17 cellular contexts compared by ENCODE assay signal in the genomic region with DNA sequence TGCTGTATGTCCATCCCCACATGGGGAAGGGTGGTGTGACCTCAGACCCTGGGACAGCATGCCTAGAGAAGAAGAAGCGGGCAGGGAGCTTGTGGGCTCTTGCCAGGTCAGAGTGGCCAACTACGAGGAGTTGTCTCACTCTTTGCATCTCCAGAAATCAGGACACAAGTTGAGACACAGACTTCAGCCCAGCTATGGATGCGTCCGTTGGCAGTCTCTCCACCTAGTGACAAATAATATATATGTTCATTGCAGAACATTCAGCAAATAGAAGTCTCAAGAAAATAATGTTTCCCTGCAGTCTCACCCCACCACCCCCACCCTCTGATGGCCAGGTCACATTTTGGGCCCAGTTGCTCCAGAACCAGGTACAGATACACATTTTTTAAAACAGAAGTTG.
"Had no signal": no experiment of that assay in that cellular context is flagged by ENCODE, and none has a peak within 500 bp of the region (broad histone marks: within the 10 kb centered on the region; RNA-seq: fewer than 3 reads in every experiment).

No MANE protein-coding gene starts in this region.

- H3K27ac ChIP-seq: pancreas, tibial artery, vagina had no signal

- H3K9me3 Mint-ChIP-seq: activated T-helper 1 cell treated with anti-CD3 and anti-CD28 coated beads, Interleukin-12 subunit alpha, Interleukin-12 subunit beta, Interleukin-2, Interleukin-4 antibody, amounts not matched to agents 30 ng/mL and 10 ng/mL and 1 ng/mL, durations not matched to agents 14 hours and 24 hours and 36 hours; dendritic cell treated with granulocyte-macrophage colony-stimulating factor and Interleukin-4, amounts not matched to agents 40 ng/mL and 50 ng/mL, for 4 days; nephron progenitor cell; T-helper 1 cell treated with Interleukin-12 subunit alpha and Interleukin-12 subunit beta and Interleukin-4 antibody, amounts not matched to agents 30 μg/mL and 1 μg/mL, for 36 hours had no signal

- H3K27ac Mint-ChIP-seq: activated T-helper 1 cell treated with anti-CD3 and anti-CD28 coated beads, Interleukin-12 subunit alpha, Interleukin-12 subunit beta, Interleukin-2, Interleukin-4 antibody, amounts not matched to agents 30 ng/mL and 10 ng/mL and 1 ng/mL, durations not matched to agents 14 hours and 24 hours and 36 hours; dendritic cell treated with granulocyte-macrophage colony-stimulating factor and Interleukin-4, amounts not matched to agents 40 ng/mL and 50 ng/mL, for 4 days; nephron progenitor cell; T-helper 1 cell treated with Interleukin-12 subunit alpha and Interleukin-12 subunit beta and Interleukin-4 antibody, amounts not matched to agents 30 μg/mL and 1 μg/mL, for 36 hours had no signal

- H3K4me1 ChIP-seq: pancreas, tibial artery had no signal

- H3K4me3 Mint-ChIP-seq: activated CD8-positive, alpha-beta T cell treated with anti-CD3 and anti-CD28 coated beads, Interleukin-2, amount 10 ng/mL, durations not matched to agents 7 days and 5 days; activated T-helper 1 cell treated with anti-CD3 and anti-CD28 coated beads, Interleukin-12 subunit alpha, Interleukin-12 subunit beta, Interleukin-2, Interleukin-4 antibody, amounts not matched to agents 30 ng/mL and 10 ng/mL and 1 ng/mL, durations not matched to agents 14 hours and 24 hours and 36 hours; dendritic cell treated with granulocyte-macrophage colony-stimulating factor and Interleukin-4, amounts not matched to agents 40 ng/mL and 50 ng/mL, for 4 days; nephron progenitor cell; T-helper 1 cell treated with Interleukin-12 subunit alpha and Interleukin-12 subunit beta and Interleukin-4 antibody, amounts not matched to agents 30 μg/mL and 1 μg/mL, for 36 hours had no signal

- H3K27me3 ChIP-seq: pancreas, tibial artery, vagina had no signal

- H3K36me3 ChIP-seq: pancreas, tibial artery, vagina had no signal

- ATAC-seq: activated CD8-positive, alpha-beta T cell treated with anti-CD3 and anti-CD28 coated beads, Interleukin-2, amount 10 ng/mL, durations not matched to agents 7 days and 5 days; mucosa of descending colon had no signal

- H3K4me3 ChIP-seq: lung, mucosa of descending colon, pancreas, skin epidermis, tibial artery, vagina had no signal

- H3K9me3 ChIP-seq: mucosa of descending colon, pancreas, tibial artery, vagina had no signal

- DNase-seq: activated CD4-positive, alpha-beta T cell treated with anti-CD3 and anti-CD28 coated beads for 48 hours; activated CD8-positive, alpha-beta memory T cell treated with anti-CD3 and anti-CD28 coated beads, Interleukin-2, amount 50 U/mL, for 48 hours; activated CD8-positive, alpha-beta T cell treated with anti-CD3 and anti-CD28 coated beads, Interleukin-2, amount 10 ng/mL, durations not matched to agents 7 days and 5 days; activated naive CD4-positive, alpha-beta T cell; central memory CD4-positive, alpha-beta T cell; hypothalamus; mucosa of descending colon; nephron progenitor cell; pancreas; retina; tibial artery had no signal
